In genomic region chr1:4171480-4172450, GRCh38 we compare ENCODE assay signal across 19 cellular contexts.
DNase-seq lines count a peak whose midpoint lies in the region; ATAC-seq and TF ChIP-seq lines count a peak whose summit lies in the region.
"Had no signal": no experiment of that assay in that cellular context is flagged by ENCODE, and none has a peak within 500 bp of the region (broad histone marks: within the 10 kb centered on the region; RNA-seq: fewer than 3 reads in every experiment).

No MANE protein-coding gene starts in this region.

- no peak overlapping the region for H3K4me3 ChIP-seq in endodermal cell (ENCODE audit: low read length)
- H3K4me3 ChIP-seq: cardiac muscle cell, esophagus squamous epithelium, lower lobe of right lung had no signal

- no peaks in the 10 kb centered on the region for H3K9me3 Mint-ChIP-seq in endodermal cell
- H3K9me3 Mint-ChIP-seq: activated T-helper 2 cell treated with anti-CD3 and anti-CD28 coated beads, Interferon-gamma antibody, Interleukin-2, Interleukin-4, amounts not matched to agents 10 μg/mL and 5 μg/mL and 100 μg/mL, durations not matched to agents 14 hours and 24 hours and 36 hours; naive thymus-derived CD8-positive, alpha-beta T cell had no signal

- DNase-seq in activated effector memory CD4-positive, alpha-beta T cell treated with anti-CD3 and anti-CD28 coated beads, Interleukin-2, amount 50 U/mL, for 16 hours = peak; percentile 39
- no peak for DNase-seq in activated effector memory CD4-positive, alpha-beta T cell treated with Interleukin-2 at 50 U/mL for 16 hours
- peak; percentile 65 for DNase-seq in endodermal cell
- DNase-seq in mesenteric fat pad (ENCODE audit: low spot score) = peak; percentile 82
- DNase-seq in RWPE1 (ENCODE audit: low spot score) = no peak
- no peak for DNase-seq in NCI-H1105 treated with DMSO at 0.1 percent for 48 hours (lab: John Stamatoyannopoulos, UW)
- DNase-seq: ACHN; activated CD8-positive, alpha-beta T cell treated with anti-CD3 and anti-CD28 coated beads, Interleukin-2, amount 10 ng/mL, durations not matched to agents 7 days and 5 days; CD4-positive, CD25-positive, alpha-beta regulatory T cell; esophagus squamous epithelium; lower lobe of right lung; naive thymus-derived CD8-positive, alpha-beta T cell; NCI-H146 had no signal

- no peak overlapping the region for H3K27ac ChIP-seq in endodermal cell (ENCODE audit: low read depth, low read length)
- H3K27ac ChIP-seq in RWPE1 = no peak overlapping the region
- H3K27ac ChIP-seq: cardiac muscle cell, esophagus squamous epithelium, lower lobe of right lung, VCaP had no signal

- H3K4me1 ChIP-seq in endodermal cell (ENCODE audit: control insufficient read depth, insufficient read depth, low read length) = peaks cover 2% of the 10 kb centered on the region
- H3K4me1 ChIP-seq: esophagus squamous epithelium, lower lobe of right lung had no signal

- TF ChIP-seq CTCF in endodermal cell (conservative IDR thresholded peaks at IDR 0.05) (no peak), RWPE1 (conservative IDR thresholded peaks at IDR 0.05; ENCODE audit: low read depth) (no peak)

- CTCF ChIA-PET in RWPE1 (lab: Yijun Ruan, JAX) = no interaction called here

- peak overlapping the region; percentile 6 for H3K27ac Mint-ChIP-seq in endodermal cell
- H3K27ac Mint-ChIP-seq: activated CD8-positive, alpha-beta T cell treated with anti-CD3 and anti-CD28 coated beads, Interleukin-2, amount 10 ng/mL, durations not matched to agents 7 days and 5 days; activated T-helper 2 cell treated with anti-CD3 and anti-CD28 coated beads, Interferon-gamma antibody, Interleukin-2, Interleukin-4, amounts not matched to agents 10 μg/mL and 5 μg/mL and 100 μg/mL, durations not matched to agents 14 hours and 24 hours and 36 hours; CD4-positive, CD25-positive, alpha-beta regulatory T cell; progenitor cell of endocrine pancreas had no signal

- H3K36me3 Mint-ChIP-seq in endodermal cell (ENCODE audit: low read depth) = no peaks in the 10 kb centered on the region
- H3K36me3 Mint-ChIP-seq: CD4-positive, CD25-positive, alpha-beta regulatory T cell; naive thymus-derived CD8-positive, alpha-beta T cell had no signal

- peaks cover 25% of the 10 kb centered on the region for H3K4me1 Mint-ChIP-seq in endodermal cell
- H3K4me1 Mint-ChIP-seq: CD4-positive, CD25-positive, alpha-beta regulatory T cell had no signal

- H3K9me3 ChIP-seq in endodermal cell (ENCODE audit: control insufficient read depth, low read length) = no peaks in the 10 kb centered on the region
- H3K9me3 ChIP-seq: esophagus squamous epithelium, lower lobe of right lung had no signal

- no peaks in the 10 kb centered on the region for H3K27me3 ChIP-seq in endodermal cell (ENCODE audit: control insufficient read depth, insufficient read depth, low read length, poor library complexity, severe bottlenecking)
- H3K27me3 ChIP-seq: cardiac muscle cell had no signal

- H3K36me3 ChIP-seq in endodermal cell (ENCODE audit: control insufficient read depth, insufficient read depth, low read length) = no peaks in the 10 kb centered on the region
- H3K36me3 ChIP-seq: cardiac muscle cell, esophagus squamous epithelium, lower lobe of right lung had no signal

- WGBS in endodermal cell (ENCODE audit: insufficient coverage in 1 of 2, insufficient read length in 1 of 2), 2 experiments = 58 to 77% methylated on average over 2 to 23 of the region's 23 CpGs

- H3K9ac ChIP-seq in endodermal cell (ENCODE audit: extremely low read depth, low read length, poor library complexity, severe bottlenecking) = no peak overlapping the region

- no peak for ATAC-seq in HG03457 (IDR thresholded peaks at IDR 0.05; ENCODE audit: unreplicated experiment)
- ATAC-seq in GM21786 (IDR thresholded peaks at IDR 0.05; ENCODE audit: unreplicated experiment) = no peak
- ATAC-seq: activated CD8-positive, alpha-beta T cell treated with anti-CD3 and anti-CD28 coated beads, Interleukin-2, amount 10 ng/mL, durations not matched to agents 7 days and 5 days; lower lobe of right lung; naive thymus-derived CD8-positive, alpha-beta T cell had no signal

- no peak overlapping the region for H3K4me3 Mint-ChIP-seq in endodermal cell
- H3K4me3 Mint-ChIP-seq: activated CD8-positive, alpha-beta T cell treated with anti-CD3 and anti-CD28 coated beads, Interleukin-2, amount 10 ng/mL, durations not matched to agents 7 days and 5 days; CD4-positive, CD25-positive, alpha-beta regulatory T cell had no signal

- POLR2A ChIA-PET in RWPE1 (lab: Yijun Ruan, JAX; ENCODE audit: low non-redundant PET) = no interaction called here

- peaks cover 9% of the 10 kb centered on the region for H3K27me3 Mint-ChIP-seq in endodermal cell (ENCODE audit: insufficient read depth)
- H3K27me3 Mint-ChIP-seq: CD4-positive, CD25-positive, alpha-beta regulatory T cell had no signal

Comparison
In these comparisons a context has a peak if more than half of its experiments do, and no peak if none do; other contexts are left out.
1. DNase-seq: peak in activated effector memory CD4-positive, alpha-beta T cell treated with anti-CD3 and anti-CD28 coated beads, Interleukin-2, amount 50 U/mL, for 16 hours (single experiment), endodermal cell (single experiment) and mesenteric fat pad (single experiment); none in activated effector memory CD4-positive, alpha-beta T cell treated with Interleukin-2 at 50 U/mL for 16 hours (single experiment), RWPE1 (single experiment) and NCI-H1105 treated with DMSO at 0.1 percent for 48 hours (single experiment).